8 cellular contexts compared by ENCODE assay signal in the genomic region with DNA sequence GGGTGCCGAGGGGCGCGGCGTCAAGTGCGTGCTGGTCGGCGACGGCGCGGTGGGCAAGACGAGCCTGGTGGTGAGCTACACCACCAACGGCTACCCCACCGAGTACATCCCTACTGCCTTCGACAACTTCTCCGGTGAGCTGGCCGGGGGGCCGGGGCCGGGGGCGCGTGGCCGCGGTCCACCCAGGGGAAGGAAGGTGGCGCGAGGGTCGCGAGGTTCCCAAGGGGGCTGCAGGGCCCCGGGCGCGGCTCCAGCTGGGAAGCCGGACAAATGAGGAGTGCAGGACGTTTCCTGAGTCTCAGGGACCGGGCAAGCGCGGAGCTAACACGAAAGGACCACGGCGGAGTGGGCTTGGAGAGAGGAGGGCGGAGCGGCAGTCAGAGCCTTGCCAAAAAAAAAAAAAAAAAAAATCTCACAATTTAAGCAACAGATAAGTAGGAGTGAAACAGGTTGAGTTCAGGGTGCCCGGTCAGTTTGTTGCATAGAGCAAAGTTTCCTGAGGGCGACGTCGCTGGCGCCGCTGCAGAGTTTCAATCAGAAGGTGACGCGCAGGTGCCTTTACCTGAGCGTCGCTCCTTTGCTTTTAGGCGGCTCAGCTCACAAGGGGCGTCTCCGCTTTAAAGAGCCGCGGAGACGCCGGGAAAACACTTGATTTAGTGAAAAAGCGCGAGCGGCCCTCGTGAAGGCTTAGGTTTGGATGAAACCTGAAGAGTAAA. TPM values are rescaled to one million over a fixed set of nuclear protein-coding genes. Genes with fewer than 3 reads are reported as not detected.
A peak's percentile ranks its signal among the peaks of the same experiment; 100 is the strongest.
DNase-seq lines count a peak whose midpoint lies in the region; ATAC-seq and TF ChIP-seq lines count a peak whose summit lies in the region.

No MANE protein-coding gene starts in this region.

- no peaks in the 10 kb centered on the region for H3K9me3 Mint-ChIP-seq in chondrocyte (ENCODE audit: low read depth)
- no peaks in the 10 kb centered on the region for H3K9me3 Mint-ChIP-seq in stimulated activated naive CD8-positive, alpha-beta T cell treated with anti-CD3 and anti-CD28 coated beads, Interleukin-15, Interleukin-2, amounts not matched to agents 100 ng/mL and 50 ng/mL, for 24 hours

- H3K9me3 ChIP-seq in BE2C (no peaks in the 10 kb centered on the region; the same call in 1 of the 2 replicates), T-helper 17 cell (ENCODE audit: control insufficient read depth, low read length, poor library complexity, severe bottlenecking) (no peaks in the 10 kb centered on the region), liver (ENCODE audit: control insufficient read depth in 4 of 4, low read length in 3 of 4) (no peaks in the 10 kb centered on the region)

- peak; percentile 62 for TF ChIP-seq RAD21 in liver (IDR thresholded peaks at IDR 0.05)

- H3K4me3 Mint-ChIP-seq in T-helper 17 cell (peak overlapping the region; percentile 91), chondrocyte (ENCODE audit: unreplicated experiment) (peak overlapping the region; percentile 87)
- H3K4me3 Mint-ChIP-seq in stimulated activated naive CD8-positive, alpha-beta T cell treated with anti-CD3 and anti-CD28 coated beads, Interleukin-15, Interleukin-2, amounts not matched to agents 100 ng/mL and 50 ng/mL, for 24 hours, result peak overlapping the region; percentile 70

- H3K27ac Mint-ChIP-seq in T-helper 17 cell, result no peak overlapping the region
- peak overlapping the region; percentile 49 for H3K27ac Mint-ChIP-seq in chondrocyte (ENCODE audit: unreplicated experiment)
- H3K27ac Mint-ChIP-seq in stimulated activated naive CD8-positive, alpha-beta T cell treated with anti-CD3 and anti-CD28 coated beads, Interleukin-15, Interleukin-2, amounts not matched to agents 100 ng/mL and 50 ng/mL, for 24 hours, result no peak overlapping the region

- H3K4me1 Mint-ChIP-seq in T-helper 17 cell, result peaks cover 21% of the 10 kb centered on the region
- peaks cover 34% of the 10 kb centered on the region for H3K4me1 Mint-ChIP-seq in chondrocyte (ENCODE audit: low read depth)
- H3K4me1 Mint-ChIP-seq in stimulated activated naive CD8-positive, alpha-beta T cell treated with anti-CD3 and anti-CD28 coated beads, Interleukin-15, Interleukin-2, amounts not matched to agents 100 ng/mL and 50 ng/mL, for 24 hours (ENCODE audit: low read depth), result peaks cover 9% of the 10 kb centered on the region

- no peak for TF ChIP-seq CTCF in BE2C (IDR thresholded peaks at IDR 0.05; ENCODE audit: low read depth, low read length)
- TF ChIP-seq CTCF in chondrocyte (IDR thresholded peaks at IDR 0.05), result no peak
- TF ChIP-seq CTCF in liver (IDR thresholded peaks at IDR 0.05; ENCODE audit: low read depth, low read length, missing input control), result no peak

- peak overlapping the region; percentile 78 for H3K4me3 ChIP-seq in BE2C (ENCODE audit: low read depth, low read length)
- peak overlapping the region; percentile 73 to 98 (median 86) for H3K4me3 ChIP-seq in liver (ENCODE audit: low read depth in 1 of 3, low read length in 3 of 3)

- DNase-seq in BE2C (peak; percentile 39), HEK293T (ENCODE audit: extremely low spot score) (peak; percentile 64), T-helper 17 cell (peak in 1 of 3 donors; percentile 12), chondrocyte (ENCODE audit: low spot score) (no peak), glomerular visceral epithelial cell (ENCODE audit: extremely low spot score) (no peak)
- no peak for DNase-seq in activated CD4-positive, CD25-positive, alpha-beta regulatory T cell treated with anti-CD3 and anti-CD28 coated beads, Interleukin-2, amount 50 U/mL, for 72 hours

- CTCF ChIA-PET in HEK293T (lab: Yijun Ruan, JAX), result interaction anchor here (0.6 to 1.8 kb wide), 6 partner anchors 67 to 386 kb away, joined by 3 to 9 read pairs (median 4); no protein-coding TSS in a partner anchor

- ATAC-seq in T-helper 17 cell, result peak; percentile 50

- H3K9ac ChIP-seq in liver (ENCODE audit: low read depth in 1 of 2, low read length in 2 of 2), result peak overlapping the region; percentile 79 to 99

- H3K36me3 Mint-ChIP-seq in T-helper 17 cell (ENCODE audit: low read depth) (peaks cover 2% of the 10 kb centered on the region), chondrocyte (ENCODE audit: low read depth) (peaks cover 4% of the 10 kb centered on the region)
- H3K36me3 Mint-ChIP-seq in stimulated activated naive CD8-positive, alpha-beta T cell treated with anti-CD3 and anti-CD28 coated beads, Interleukin-15, Interleukin-2, amounts not matched to agents 100 ng/mL and 50 ng/mL, for 24 hours (ENCODE audit: low read depth), result no peaks in the 10 kb centered on the region

- H3K27ac ChIP-seq in liver (ENCODE audit: low read depth in 1 of 2, low read length in 2 of 2), result peak overlapping the region; percentile 95 to 100

- H3K27me3 Mint-ChIP-seq in T-helper 17 cell, result peaks cover 5% of the 10 kb centered on the region
- peaks cover 2% of the 10 kb centered on the region for H3K27me3 Mint-ChIP-seq in chondrocyte (ENCODE audit: low read depth)
- peaks cover 32% of the 10 kb centered on the region for H3K27me3 Mint-ChIP-seq in stimulated activated naive CD8-positive, alpha-beta T cell treated with anti-CD3 and anti-CD28 coated beads, Interleukin-15, Interleukin-2, amounts not matched to agents 100 ng/mL and 50 ng/mL, for 24 hours

- H3K4me1 ChIP-seq in BE2C (peaks cover 6% of the 10 kb centered on the region; the same call in 1 of the 2 replicates), liver (ENCODE audit: control insufficient read depth in 4 of 4, insufficient read depth in 4 of 4, low read length in 3 of 4) (peaks cover 12 to 37% (median 22%) of the 10 kb centered on the region in 4 donors)

- 0 out of 2 replicates have a peak, but pooled peaks cover 4% of the 10 kb centered on the region for H3K27me3 ChIP-seq in BE2C
- no peaks in the 10 kb centered on the region for H3K27me3 ChIP-seq in liver (ENCODE audit: control insufficient read depth in 4 of 4, insufficient read depth in 4 of 4, low read length in 3 of 4)

- under 1% methylated on average over 60 of the region's 60 CpGs for WGBS in liver

- H3K36me3 ChIP-seq in BE2C, result peaks cover 20% of the 10 kb centered on the region
- H3K36me3 ChIP-seq in liver (ENCODE audit: control insufficient read depth in 4 of 4, insufficient read depth in 3 of 4, low read depth in 1 of 4, low read length in 3 of 4), result peaks cover 1 to 7% (median 5%) of the 10 kb centered on the region in 4 donors

- POLR2A ChIA-PET in HEK293T (lab: Yijun Ruan, JAX), result interaction anchor here (0.7 to 2.3 kb wide), 9 partner anchors 40 to 493 kb away, joined by 3 to 8 read pairs (median 4); no protein-coding TSS in a partner anchor

TF ChIP-seq in HEK293T, 16 proteins besides CTCF, POLR2A, EP300 and RAD21:
- peak; percentile 89 for TF ChIP-seq ZNF384 (IDR thresholded peaks at IDR 0.05)
- no peak for TF ChIP-seq TARDBP (IDR thresholded peaks at IDR 0.05)
- peak; percentile 36 for TF ChIP-seq L3MBTL2 (conservative IDR thresholded peaks at IDR 0.05)

TF ChIP-seq in liver, 16 proteins besides CTCF, POLR2A, EP300 and RAD21 (continues in another document):
- TF ChIP-seq HNF4A (conservative IDR thresholded peaks at IDR 0.05) (peak; percentile 50 to 75), TAF1 (conservative IDR thresholded peaks at IDR 0.05) (peak; percentile 64), EGR1 (IDR thresholded peaks at IDR 0.05; ENCODE audit: low read depth in 2 of 2) (no peak), YY1 (IDR thresholded peaks at IDR 0.05) (peak; percentile 55), FOXA2 (IDR thresholded peaks at IDR 0.05) (no peak), NR2F2 (IDR thresholded peaks at IDR 0.05) (no peak), ATF3 (IDR thresholded peaks at IDR 0.05) (no peak), RXRA (IDR thresholded peaks at IDR 0.05) (peak; percentile 56 to 67), FOXA1 (IDR thresholded peaks at IDR 0.05) (no peak), HNF4G (IDR thresholded peaks at IDR 0.05) (no peak), ZBTB33 (IDR thresholded peaks at IDR 0.05) (no peak), GABPA (IDR thresholded peaks at IDR 0.05 in 1 of 2, conservative IDR thresholded peaks at IDR 0.05 in 1 of 2) (no peak), JUND (IDR thresholded peaks at IDR 0.05) (peak in 1 of 2 donors; percentile 47)
- TF ChIP-seq, protein P1, sequence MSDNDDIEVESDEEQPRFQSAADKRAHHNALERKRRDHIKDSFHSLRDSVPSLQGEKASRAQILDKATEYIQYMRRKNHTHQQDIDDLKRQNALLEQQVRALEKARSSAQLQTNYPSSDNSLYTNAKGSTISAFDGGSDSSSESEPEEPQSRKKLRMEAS (IDR thresholded peaks at IDR 0.05), result no peak

RNA-seq across cellular contexts. Expression of gene RHOU, which starts 0.8 kb away (rescaled TPM):
- polyA plus RNA-seq in BE2C (2012; ENCODE audit: insufficient read depth, insufficient read length, low read depth), result 16.3 TPM
- total RNA-seq in T-helper 17 cell, result 1 to 10 TPM; 1.5 to 2.0 TPM
- total RNA-seq in chondrocyte, result 3.8 to 6.0 TPM (median 5.9 TPM) in 3 replicates
- 10 to 100 TPM; 11.3 to 12.0 TPM for total RNA-seq in liver
- polyA plus RNA-seq in liver, result 10 to 100 TPM in 1 of 2 donors, 1 to 10 TPM in 1; 6.4 to 11.8 TPM

Comparison
In these comparisons a context has a peak if more than half of its experiments do, and no peak if none do; other contexts are left out.
1. DNase-seq: peak in BE2C (single experiment) and HEK293T (single experiment); none in chondrocyte (single experiment), activated CD4-positive, CD25-positive, alpha-beta regulatory T cell treated with anti-CD3 and anti-CD28 coated beads, Interleukin-2, amount 50 U/mL, for 72 hours (single experiment) and glomerular visceral epithelial cell (single experiment).
2. Peak in every context shown above with its lines, with median percentiles within 50 percentile points of each other: H3K4me3 Mint-ChIP-seq.